In genomic region chr7:29109356-29109755, GRCh38 we compare ENCODE assay signal across 25 cellular contexts. TPM values are rescaled to one million over a fixed set of nuclear protein-coding genes. Genes with fewer than 3 reads are reported as not detected.
"Had no signal": no experiment of that assay in that cellular context is flagged by ENCODE, and none has a peak within 500 bp of the region (broad histone marks: within the 10 kb centered on the region; RNA-seq: fewer than 3 reads in every experiment).

No MANE protein-coding gene starts in this region.

- H3K4me3 ChIP-seq: coronary artery, esophagus muscularis mucosa, gastroesophageal sphincter, heart left ventricle, right lobe of liver, upper lobe of right lung had no signal

- DNase-seq: activated CD4-positive, alpha-beta T cell treated with anti-CD3 and anti-CD28 coated beads, Interleukin-2, amount 10 ng/mL, durations not matched to agents 7 days and 5 days; activated CD8-positive, alpha-beta memory T cell treated with anti-CD3 and anti-CD28 coated beads for 24 hours; activated CD8-positive, alpha-beta memory T cell treated with anti-CD3 and anti-CD28 coated beads, Interleukin-2, amount 50 U/mL, for 48 hours; activated effector memory CD4-positive, alpha-beta T cell treated with anti-CD3 and anti-CD28 coated beads, Interleukin-2, amount 50 U/mL, for 16 hours; activated naive CD4-positive, alpha-beta T cell treated with anti-CD3 and anti-CD28 coated beads, Interleukin-2, amount 50 U/mL, for 16 hours; activated T-cell treated with anti-CD3 and anti-CD28 coated beads, Interleukin-2, amount 50 U/mL, for 48 hours; aorta; brain microvascular endothelial cell; heart left ventricle; mesendoderm; naive thymus-derived CD4-positive, alpha-beta T cell; right lobe of liver; small intestine; stimulated activated CD4-positive, alpha-beta T cell treated with anti-CD3 and anti-CD28 coated beads, Interleukin-15, amount 100 ng/mL, for 24 hours; stimulated activated CD4-positive, alpha-beta T cell treated with anti-CD3 and anti-CD28 coated beads, Interleukin-2, amount 100 ng/mL, for 48 hours; stimulated activated naive CD8-positive, alpha-beta T cell treated with anti-CD3 and anti-CD28 coated beads, Interleukin-15, amount 100 ng/mL, for 72 hours; SW 1271; T-helper 2 cell; upper lobe of right lung had no signal

- H3K27ac ChIP-seq: brain microvascular endothelial cell, coronary artery, esophagus muscularis mucosa, gastroesophageal sphincter, parathyroid adenoma, right lobe of liver, upper lobe of right lung had no signal

- H3K4me1 ChIP-seq: esophagus muscularis mucosa, gastroesophageal sphincter, right lobe of liver had no signal

- H3K9ac ChIP-seq: parathyroid adenoma had no signal

- ATAC-seq: activated CD4-positive, CD25-positive, alpha-beta regulatory T cell treated with anti-CD3 and anti-CD28 coated beads, Interleukin-2, amount 50 U/mL, for 24 hours; gastroesophageal sphincter; stimulated activated naive CD8-positive, alpha-beta T cell treated with anti-CD3 and anti-CD28 coated beads, Interleukin-15, amount 100 ng/mL, for 72 hours had no signal

- H3K36me3 ChIP-seq: brain microvascular endothelial cell, esophagus muscularis mucosa, gastroesophageal sphincter, right lobe of liver, upper lobe of right lung had no signal

- H3K79me2 ChIP-seq: parathyroid adenoma had no signal

- H3K9me3 ChIP-seq: esophagus muscularis mucosa, gastroesophageal sphincter, heart left ventricle, right lobe of liver, upper lobe of right lung had no signal

- H3K27me3 ChIP-seq: brain microvascular endothelial cell, heart left ventricle, right lobe of liver had no signal

- FAIRE-seq: small intestine, TTC549 had no signal

RNA-seq across cellular contexts. Expression of gene CPVL, which starts 37.0 kb away (rescaled TPM):
- total RNA-seq: activated CD4-positive, alpha-beta T cell treated with anti-CD3 and anti-CD28 coated beads, Interleukin-2, amount 10 ng/mL, durations not matched to agents 7 days and 5 days had no signal
